ENCODE assay signal across 20 cellular contexts in the genomic region with DNA sequence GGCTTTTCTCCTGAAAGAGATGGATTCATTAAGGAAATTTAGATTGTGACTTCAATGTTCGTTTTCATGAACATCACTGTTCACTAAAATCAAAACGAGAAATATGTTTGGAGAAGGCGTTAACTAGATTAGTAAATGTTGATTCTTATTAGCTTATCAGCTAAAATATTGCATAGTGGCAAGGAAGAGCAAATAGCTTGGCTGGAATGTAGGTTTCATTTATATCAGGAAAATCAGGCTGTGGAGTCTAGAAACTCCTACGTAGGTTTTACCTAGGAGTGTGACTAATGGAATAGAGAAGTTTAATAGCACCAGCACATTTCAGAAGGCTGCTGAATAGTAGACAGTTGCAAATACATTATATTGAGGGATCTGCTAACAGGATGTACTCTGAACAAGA.
DNase-seq lines count a peak whose midpoint lies in the region; ATAC-seq and TF ChIP-seq lines count a peak whose summit lies in the region.
"Had no signal": no experiment of that assay in that cellular context is flagged by ENCODE, and none has a peak within 500 bp of the region (broad histone marks: within the 10 kb centered on the region; RNA-seq: fewer than 3 reads in every experiment).

No MANE protein-coding gene starts in this region.

- no peak for TF ChIP-seq POLR2A in GM18505 (IDR thresholded peaks at IDR 0.05; ENCODE audit: borderline replicate concordance, extremely low read depth, insufficient read depth, insufficient read length)

- no peaks in the 10 kb centered on the region for H3K79me2 ChIP-seq in hepatocyte

- H3K27ac Mint-ChIP-seq in type B pancreatic cell: no peak overlapping the region
- H3K27ac Mint-ChIP-seq: B cell; CD14-positive monocyte; CD4-positive, alpha-beta T cell; CD8-positive, alpha-beta memory T cell; H9 had no signal

- DNase-seq in BE2C: no peak
- DNase-seq in NCI-H226: peak; percentile 22
- DNase-seq in hepatocyte (ENCODE audit: low spot score): peak; percentile 5
- no peak for DNase-seq in type B pancreatic cell (ENCODE audit: extremely low spot score, unreplicated experiment)
- no peak for DNase-seq in stimulated activated CD4-positive, alpha-beta T cell treated with anti-CD3 and anti-CD28 coated beads, Interleukin-4, amount 100 ng/mL, for 4 hours
- no peak for DNase-seq in SW480 (ENCODE audit: low spot score)
- DNase-seq: CD4-positive, alpha-beta T cell; CD8-positive, alpha-beta memory T cell; DMS 273 treated with DMSO at 0.1 percent for 48 hours; DMS79; EL; GDM1; GM23248; H9 had no signal

- no peak overlapping the region for H2AFZ ChIP-seq in hepatocyte
- H2AFZ ChIP-seq: GM23248 had no signal

- no peak overlapping the region for H3K4me2 ChIP-seq in hepatocyte
- H3K4me2 ChIP-seq: BLaER1 treated with 17β-estradiol and CSF1 and Interleukin-3, amounts not matched to agents 10 nM and 100 nM had no signal

- WGBS in hepatocyte (ENCODE audit: low lambda C conversion rate, missing lambda C conversion rate): 51% methylated on average over 4 of the region's 4 CpGs

- H3K27me3 ChIP-seq in BE2C (no peaks in the 10 kb centered on the region), hepatocyte (peaks cover 28% of the 10 kb centered on the region)
- H3K27me3 ChIP-seq: BLaER1 treated with 17β-estradiol and CSF1 and Interleukin-3, amounts not matched to agents 10 nM and 100 nM had no signal

- peak overlapping the region; percentile 8 for H3K4me3 Mint-ChIP-seq in type B pancreatic cell
- H3K4me3 Mint-ChIP-seq: B cell; CD14-positive monocyte; CD4-positive, alpha-beta T cell; CD8-positive, alpha-beta memory T cell; H9 had no signal

- no peak for TF ChIP-seq CTCF in BE2C (IDR thresholded peaks at IDR 0.05; ENCODE audit: low read depth, low read length)
- no peak for TF ChIP-seq CTCF in hepatocyte (IDR thresholded peaks at IDR 0.05; ENCODE audit: poor library complexity)
- no peak for TF ChIP-seq CTCF in type B pancreatic cell (conservative IDR thresholded peaks at IDR 0.05)

- H3K27ac ChIP-seq in hepatocyte: peak overlapping the region; percentile 2
- H3K27ac ChIP-seq: 22Rv1; BLaER1 treated with 17β-estradiol and CSF1 and Interleukin-3, amounts not matched to agents 10 nM and 100 nM; GM23248 had no signal

- 0 out of 2 replicates have a peak, but pooled peaks cover 6% of the 10 kb centered on the region for H3K4me1 ChIP-seq in BE2C
- H3K4me1 ChIP-seq in hepatocyte (ENCODE audit: insufficient read depth): no peaks in the 10 kb centered on the region
- H3K4me1 ChIP-seq: BLaER1 treated with 17β-estradiol and CSF1 and Interleukin-3, amounts not matched to agents 10 nM and 100 nM had no signal

- peaks cover 61% of the 10 kb centered on the region for H3K27me3 Mint-ChIP-seq in type B pancreatic cell

- H3K36me3 ChIP-seq in BE2C: peaks cover 4% of the 10 kb centered on the region; the same call in 1 of the 2 replicates
- no peaks in the 10 kb centered on the region for H3K36me3 ChIP-seq in hepatocyte (replicated peaks; ENCODE audit: insufficient read depth, low read depth)
- H3K36me3 ChIP-seq: BLaER1 treated with 17β-estradiol and CSF1 and Interleukin-3, amounts not matched to agents 10 nM and 100 nM had no signal

- H3K4me3 ChIP-seq in BE2C (ENCODE audit: low read depth, low read length) (peak overlapping the region; percentile 97), hepatocyte (no peak overlapping the region)
- H3K4me3 ChIP-seq: BLaER1 treated with 17β-estradiol and CSF1 and Interleukin-3, amounts not matched to agents 10 nM and 100 nM; GM23248 had no signal

- peaks cover 4% of the 10 kb centered on the region for H3K4me1 Mint-ChIP-seq in type B pancreatic cell (ENCODE audit: unreplicated experiment)
- H3K4me1 Mint-ChIP-seq: CD14-positive monocyte had no signal

- no peaks in the 10 kb centered on the region for H3K9me3 Mint-ChIP-seq in type B pancreatic cell
- H3K9me3 Mint-ChIP-seq: H9 had no signal

- H3K9me3 ChIP-seq in BE2C: no peaks in the 10 kb centered on the region
- H3K9me3 ChIP-seq in hepatocyte (ENCODE audit: low read depth): no peaks in the 10 kb centered on the region

- no peaks in the 10 kb centered on the region for H4K20me1 ChIP-seq in hepatocyte (ENCODE audit: insufficient read depth, poor library complexity, severe bottlenecking)
- H4K20me1 ChIP-seq: BLaER1 treated with 17β-estradiol and CSF1 and Interleukin-3, amounts not matched to agents 10 nM and 100 nM had no signal

- H3K9me2 ChIP-seq in hepatocyte (replicated peaks; ENCODE audit: insufficient read depth): no peaks in the 10 kb centered on the region

- no peak for ATAC-seq in GM18505 (IDR thresholded peaks at IDR 0.05; ENCODE audit: unreplicated experiment)
- ATAC-seq: HCT116 had no signal

- H3K36me3 Mint-ChIP-seq in type B pancreatic cell: no peaks in the 10 kb centered on the region
- H3K36me3 Mint-ChIP-seq: CD14-positive monocyte; CD8-positive, alpha-beta memory T cell had no signal

Comparison
In these comparisons a context has a peak if more than half of its experiments do, and no peak if none do; other contexts are left out.
1. DNase-seq: peak in NCI-H226 (single experiment) and hepatocyte (single experiment); none in BE2C (single experiment), type B pancreatic cell (single experiment), stimulated activated CD4-positive, alpha-beta T cell treated with anti-CD3 and anti-CD28 coated beads, Interleukin-4, amount 100 ng/mL, for 4 hours (0 of 2) and SW480 (single experiment).